Comparison of ENCODE assay signal across 8 cellular contexts in genomic region chr14:72926292-72927028, GRCh38. TPM values are rescaled to one million over a fixed set of nuclear protein-coding genes. Genes with fewer than 3 reads are reported as not detected.
DNase-seq lines count a peak whose midpoint lies in the region; ATAC-seq lines count a peak whose summit lies in the region.

A gene with protein sequence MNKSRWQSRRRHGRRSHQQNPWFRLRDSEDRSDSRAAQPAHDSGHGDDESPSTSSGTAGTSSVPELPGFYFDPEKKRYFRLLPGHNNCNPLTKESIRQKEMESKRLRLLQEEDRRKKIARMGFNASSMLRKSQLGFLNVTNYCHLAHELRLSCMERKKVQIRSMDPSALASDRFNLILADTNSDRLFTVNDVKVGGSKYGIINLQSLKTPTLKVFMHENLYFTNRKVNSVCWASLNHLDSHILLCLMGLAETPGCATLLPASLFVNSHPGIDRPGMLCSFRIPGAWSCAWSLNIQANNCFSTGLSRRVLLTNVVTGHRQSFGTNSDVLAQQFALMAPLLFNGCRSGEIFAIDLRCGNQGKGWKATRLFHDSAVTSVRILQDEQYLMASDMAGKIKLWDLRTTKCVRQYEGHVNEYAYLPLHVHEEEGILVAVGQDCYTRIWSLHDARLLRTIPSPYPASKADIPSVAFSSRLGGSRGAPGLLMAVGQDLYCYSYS (plus strand): TSS chr14:72926464. CDS start chr14:72937979, 11,515 bp downstream.

- H3K36me3 Mint-ChIP-seq in activated CD4-positive, alpha-beta T cell treated with anti-CD3 and anti-CD28 coated beads, Interleukin-2, amount 10 ng/mL, durations not matched to agents 24 days and 14 days (ENCODE audit: low read depth) = peaks cover 4% of the 10 kb centered on the region

- H3K27ac Mint-ChIP-seq in activated CD4-positive, alpha-beta T cell treated with anti-CD3 and anti-CD28 coated beads, Interleukin-2, amount 10 ng/mL, durations not matched to agents 24 days and 14 days = peak within 1 kb of the TSS; percentile 93

- H3K27me3 Mint-ChIP-seq in activated CD4-positive, alpha-beta T cell treated with anti-CD3 and anti-CD28 coated beads, Interleukin-2, amount 10 ng/mL, durations not matched to agents 24 days and 14 days = peaks cover 13% of the 10 kb centered on the region

- H3K9me3 Mint-ChIP-seq in activated CD4-positive, alpha-beta T cell treated with anti-CD3 and anti-CD28 coated beads, Interleukin-2, amount 10 ng/mL, durations not matched to agents 24 days and 14 days = no peaks in the 10 kb centered on the region

- peak; percentile 59 to 94 (median 88) for DNase-seq in C1 segment of cervical spinal cord (lab: John Stamatoyannopoulos, UW)
- peak; percentile 99 for DNase-seq in NCI-H69 (lab: John Stamatoyannopoulos, UW)
- peak; percentile 98 for DNase-seq in activated CD4-positive, alpha-beta T cell treated with anti-CD3 and anti-CD28 coated beads, Interleukin-2, amount 10 ng/mL, durations not matched to agents 24 days and 14 days
- peak; percentile 37 for DNase-seq in cortex of kidney (lab: John Stamatoyannopoulos, UW)
- peak; percentile 94 to 98 for DNase-seq in left colon
- DNase-seq in stimulated activated CD4-positive, alpha-beta T cell treated with anti-CD3 and anti-CD28 coated beads, Interleukin-2, amount 100 ng/mL, for 24 hours = peak; percentile 93 to 94

- H3K4me3 Mint-ChIP-seq in activated CD4-positive, alpha-beta T cell treated with anti-CD3 and anti-CD28 coated beads, Interleukin-2, amount 10 ng/mL, durations not matched to agents 24 days and 14 days = peak within 1 kb of the TSS; percentile 87

- H3K4me1 Mint-ChIP-seq in activated CD4-positive, alpha-beta T cell treated with anti-CD3 and anti-CD28 coated beads, Interleukin-2, amount 10 ng/mL, durations not matched to agents 24 days and 14 days = peaks cover 11% of the 10 kb centered on the region

- intact Hi-C loops in activated CD4-positive, alpha-beta T cell treated with anti-CD3 and anti-CD28 coated beads, Interleukin-2, amount 10 ng/mL, durations not matched to agents 24 days and 14 days (cut with micrococcal nuclease) = loop anchor here (1.0 kb wide), 4 partner anchors 32 to 408 kb away; partner anchors contain the start of genes DPF3, RBM25 and ZFYVE1
- intact Hi-C loops in left colon (cut with DNase I, micrococcal nuclease) = no loop called here

- ATAC-seq in GM19372 (IDR thresholded peaks at IDR 0.05; ENCODE audit: low read depth, unreplicated experiment) (peak; percentile 92), HG03521 (IDR thresholded peaks at IDR 0.05; ENCODE audit: unreplicated experiment) (peak; percentile 97), left colon (peak; percentile 90)

RNA-seq across cellular contexts. Expression of the gene that starts here (rescaled TPM):
- 20.2 and 21.6 TPM in 2 replicates for total RNA-seq in activated CD4-positive, alpha-beta T cell treated with anti-CD3 and anti-CD28 coated beads, Interleukin-2, amount 10 ng/mL, durations not matched to agents 24 days and 14 days
- total RNA-seq in left colon = 10 to 100 TPM; 19.6 to 21.4 TPM

Comparison
In these comparisons a context has a peak if more than half of its experiments do, and no peak if none do; other contexts are left out.
1. Peak in every context shown above with its lines: DNase-seq and ATAC-seq.
2. DNase-seq: peak in every context shown above with its lines; median percentile 99 in NCI-H69; 98 in activated CD4-positive, alpha-beta T cell treated with anti-CD3 and anti-CD28 coated beads, Interleukin-2, amount 10 ng/mL, durations not matched to agents 24 days and 14 days; 96 in left colon; 94 in stimulated activated CD4-positive, alpha-beta T cell treated with anti-CD3 and anti-CD28 coated beads, Interleukin-2, amount 100 ng/mL, for 24 hours; 88 in C1 segment of cervical spinal cord; 37 in cortex of kidney.